11 cellular contexts compared by ENCODE assay signal in genomic region chr10:82377608-82378007, GRCh38.
DNase-seq lines count a peak whose midpoint lies in the region; ATAC-seq, FAIRE-seq and TF ChIP-seq lines count a peak whose summit lies in the region.
"Had no signal": no experiment of that assay in that cellular context is flagged by ENCODE, and none has a peak within 500 bp of the region (broad histone marks: within the 10 kb centered on the region; RNA-seq: fewer than 3 reads in every experiment).

No MANE protein-coding gene starts in this region.

- FAIRE-seq in HTR-8/SVneo (lab: Jason Lieb, UNC): no peak
- FAIRE-seq: keratinocyte had no signal

- no peaks in the 10 kb centered on the region for H3K9me3 Mint-ChIP-seq in glutamatergic neuron (ENCODE audit: unreplicated experiment)

- TF ChIP-seq CTCF in glutamatergic neuron (IDR thresholded peaks at IDR 0.05; ENCODE audit: partially characterized antibody, unreplicated experiment): peak; percentile 45
- no peak for TF ChIP-seq CTCF in testis (IDR thresholded peaks at IDR 0.05)

- intact Hi-C loops in testis (cut with DNase I; ENCODE audit: low total_unique reads): no loop called here

- ATAC-seq in HG02981 (IDR thresholded peaks at IDR 0.05; ENCODE audit: unreplicated experiment): no peak
- ATAC-seq in HG02970 (IDR thresholded peaks at IDR 0.05; ENCODE audit: low FRiP score, unreplicated experiment): no peak

- no peaks in the 10 kb centered on the region for H3K27me3 ChIP-seq in testis

- H3K4me3 Mint-ChIP-seq in glutamatergic neuron (ENCODE audit: unreplicated experiment): no peak overlapping the region

- no peak for TF ChIP-seq POLR2A in testis (IDR thresholded peaks at IDR 0.05)

- no peaks in the 10 kb centered on the region for H3K4me1 ChIP-seq in testis

- H3K27ac Mint-ChIP-seq in glutamatergic neuron (ENCODE audit: unreplicated experiment): no peak overlapping the region

- no peaks in the 10 kb centered on the region for H3K9me3 ChIP-seq in testis

- 52 to 67% methylated on average over 4 of the region's 4 CpGs for WGBS in testis, 2 donors

- no peak overlapping the region for H3K27ac ChIP-seq in testis

- no peak overlapping the region for H3K4me3 ChIP-seq in testis

- peak; percentile 48 for DNase-seq in NCI-H82 (lab: John Stamatoyannopoulos, UW)
- no peak for DNase-seq in NCI-H82 treated with DMSO at 0.1 percent for 48 hours (lab: John Stamatoyannopoulos, UW; ENCODE audit: unreplicated experiment)
- peak; percentile 53 for DNase-seq in SK-MEL-5 (ENCODE audit: low read depth, low spot score)
- DNase-seq in glutamatergic neuron: no peak
- DNase-seq in testis: peak; percentile 35
- no peak for DNase-seq in HTR-8/SVneo (ENCODE audit: insufficient read length, low spot score)
- DNase-seq: NCI-H1105, SW 1271 had no signal

- H3K36me3 Mint-ChIP-seq in glutamatergic neuron (ENCODE audit: unreplicated experiment): no peaks in the 10 kb centered on the region

- no peaks in the 10 kb centered on the region for H3K36me3 ChIP-seq in testis (ENCODE audit: low read depth, missing control alignments)

- in situ Hi-C loops in SK-MEL-5 (cut with HindIII; ENCODE audit: low pct_unique_long_range_greater_than_20kb, low sequenced_read_pairs): no loop called here

- H3K27me3 Mint-ChIP-seq in glutamatergic neuron (ENCODE audit: unreplicated experiment): no peaks in the 10 kb centered on the region

- H3K4me1 Mint-ChIP-seq in glutamatergic neuron (ENCODE audit: low read depth, unreplicated experiment): peaks cover 17% of the 10 kb centered on the region

Comparison
In these comparisons a context has a peak if more than half of its experiments do, and no peak if none do; other contexts are left out.
1. DNase-seq: peak in NCI-H82 (single experiment), SK-MEL-5 (single experiment) and testis (single experiment); none in NCI-H82 treated with DMSO at 0.1 percent for 48 hours (single experiment), glutamatergic neuron (single experiment) and HTR-8/SVneo (single experiment).